In the genomic region with DNA sequence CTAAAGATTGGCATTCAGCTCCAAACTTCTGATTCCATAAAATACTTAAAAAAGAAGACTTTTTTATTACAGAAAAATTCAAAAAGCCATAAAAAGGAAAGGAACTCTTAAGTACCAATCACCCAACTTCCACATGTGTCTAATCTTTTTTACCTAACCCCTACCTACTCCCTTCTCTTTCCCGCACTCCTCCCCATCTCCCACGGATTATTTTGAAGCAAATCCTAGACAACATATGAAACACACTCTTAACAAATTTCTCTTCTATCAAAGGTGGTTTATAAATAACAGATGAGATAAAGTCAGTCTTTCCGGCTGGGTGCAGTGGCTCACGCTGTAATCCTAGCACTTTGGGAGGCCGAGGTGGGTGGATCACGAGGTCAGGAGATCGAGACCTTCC, we compare ENCODE assay signal across 26 cellular contexts.
"Had no signal": no experiment of that assay in that cellular context is flagged by ENCODE, and none has a peak within 500 bp of the region (broad histone marks: within the 10 kb centered on the region; RNA-seq: fewer than 3 reads in every experiment).

No MANE protein-coding gene starts in this region.

- H3K27ac ChIP-seq: epithelial cell of prostate, gastrocnemius medialis, parathyroid adenoma, stomach, tibial artery had no signal

- H3K36me3 Mint-ChIP-seq: immature natural killer cell; memory B cell; naive B cell; natural killer cell treated with Interleukin-12 subunit alpha and Interleukin-12 subunit beta and Interleukin-15 and Interleukin-18, amount 100 ng/mL, for 72 hours; type B pancreatic cell had no signal

- H3K4me3 ChIP-seq: gastrocnemius medialis, lung, mucosa of descending colon, smooth muscle cell, stomach, tibial artery had no signal

- H3K9me3 ChIP-seq: gastrocnemius medialis, mucosa of descending colon, stomach, tibial artery had no signal

- H3K4me3 Mint-ChIP-seq: endodermal cell; immature natural killer cell; memory B cell; naive B cell; natural killer cell treated with Interleukin-12 subunit alpha and Interleukin-12 subunit beta and Interleukin-15 and Interleukin-18, amount 100 ng/mL, for 72 hours; type B pancreatic cell had no signal

- H3K27me3 ChIP-seq: gastrocnemius medialis, stomach, tibial artery had no signal

- DNase-seq: central memory CD4-positive, alpha-beta T cell; effector CD8-positive, alpha-beta T cell; endodermal cell; foreskin fibroblast; gastrocnemius medialis; hypothalamus; immature natural killer cell; mucosa of descending colon; naive B cell; stimulated activated CD4-positive, alpha-beta T cell treated with anti-CD3 and anti-CD28 coated beads, Interleukin-12 subunit alpha, Interleukin-12 subunit beta, amount 100 ng/mL, for 4 hours; stimulated activated CD4-positive, alpha-beta T cell treated with anti-CD3 and anti-CD28 coated beads, Interleukin-1b, Interleukin-23, amount 100 ng/mL, for 48 hours; stimulated activated CD4-positive, alpha-beta T cell treated with anti-CD3 and anti-CD28 coated beads, Interleukin-4, amount 100 ng/mL, for 1 hour; stimulated activated CD8-positive, alpha-beta memory T cell treated with anti-CD3 and anti-CD28 coated beads, Interleukin-4, amount 100 ng/mL, for 48 hours; stimulated activated naive CD4-positive, alpha-beta T cell treated with Interleukin-2 at 50 U/mL for 16 hours; stomach; tibial artery had no signal

- H3K27ac Mint-ChIP-seq: endodermal cell, immature natural killer cell, memory B cell, naive B cell had no signal

- H3K9me3 Mint-ChIP-seq: endodermal cell; immature natural killer cell; memory B cell; natural killer cell treated with Interleukin-12 subunit alpha and Interleukin-12 subunit beta and Interleukin-15 and Interleukin-18, amount 100 ng/mL, for 72 hours had no signal

- H3K36me3 ChIP-seq: gastrocnemius medialis, stomach, tibial artery had no signal

- ATAC-seq: esophagus mucosa; gastrocnemius medialis; mucosa of descending colon; natural killer cell treated with Interleukin-12 subunit alpha and Interleukin-12 subunit beta and Interleukin-15 and Interleukin-18, amount 100 ng/mL, for 72 hours; sciatic nerve had no signal

- H3K4me1 ChIP-seq: parathyroid adenoma, tibial artery had no signal

- H3K27me3 Mint-ChIP-seq: memory B cell; naive B cell; natural killer cell treated with Interleukin-12 subunit alpha and Interleukin-12 subunit beta and Interleukin-15 and Interleukin-18, amount 100 ng/mL, for 72 hours; progenitor cell of endocrine pancreas; type B pancreatic cell had no signal

- H3K4me1 Mint-ChIP-seq: memory B cell had no signal
